ENCODE assay signal across 11 cellular contexts in the genomic region with DNA sequence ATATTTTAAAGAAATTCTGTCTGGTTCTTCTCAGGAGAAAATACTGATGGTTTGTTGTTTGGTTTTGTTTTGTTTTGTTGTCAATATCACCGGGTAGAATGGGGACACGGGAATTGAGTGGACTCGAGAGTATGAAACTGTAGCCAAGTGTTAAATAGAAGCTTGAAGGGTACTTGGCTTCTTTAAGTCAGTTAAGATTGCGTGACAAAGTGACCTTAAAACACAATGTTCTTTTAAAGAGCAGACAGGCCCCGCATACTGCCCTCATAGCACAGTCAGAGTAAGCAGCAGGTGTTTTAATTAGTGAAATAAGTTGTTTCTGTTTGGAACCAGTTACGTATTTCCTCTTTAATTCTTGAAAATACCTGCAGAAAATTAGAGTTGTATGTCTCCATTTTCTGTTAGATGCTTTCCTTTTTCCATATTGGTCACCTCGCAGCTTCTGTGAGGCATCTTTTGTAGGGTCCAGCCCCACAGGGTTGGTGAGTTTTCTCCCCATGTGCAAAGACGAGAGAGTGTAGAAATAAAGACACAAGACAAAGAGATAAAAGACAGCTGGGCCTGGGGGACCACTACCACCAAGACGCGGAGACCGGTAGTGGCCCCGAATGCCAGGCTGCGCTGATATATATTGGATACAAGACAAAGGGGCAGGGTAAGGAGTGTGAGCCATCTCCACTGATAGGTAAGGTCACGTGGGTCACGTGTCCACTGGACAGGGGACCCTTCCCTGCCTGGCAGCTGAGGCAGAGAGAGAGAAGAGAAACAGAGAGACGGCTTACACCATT.
"Had no signal": no experiment of that assay in that cellular context is flagged by ENCODE, and none has a peak within 500 bp of the region (broad histone marks: within the 10 kb centered on the region; RNA-seq: fewer than 3 reads in every experiment).

No MANE protein-coding gene starts in this region.

- H3K27me3 Mint-ChIP-seq: activated CD4-positive, alpha-beta T cell treated with anti-CD3 and anti-CD28 coated beads, Interleukin-2, amount 10 ng/mL, durations not matched to agents 7 days and 5 days; activated naive CD8-positive, alpha-beta T cell treated with anti-CD3 and anti-CD28 coated beads for 36 hours; effector memory CD8-positive, alpha-beta T cell; natural killer cell treated with Interleukin-12 subunit alpha and Interleukin-12 subunit beta and Interleukin-15 and Interleukin-18, amount 100 ng/mL, for 72 hours; stimulated activated naive B cell treated with anti-CD40 and anti-IgM and Interleukin-4, amounts not matched to agents 10 μg/mL and 1 μg/mL and 100 μg/mL, for 72 hours had no signal

- H3K4me3 Mint-ChIP-seq: activated CD4-positive, alpha-beta T cell treated with anti-CD3 and anti-CD28 coated beads, Interleukin-2, amount 10 ng/mL, durations not matched to agents 7 days and 5 days; activated CD8-positive, alpha-beta T cell treated with anti-CD3 and anti-CD28 coated beads, Interleukin-2, amount 10 ng/mL, durations not matched to agents 7 days and 5 days; activated naive CD8-positive, alpha-beta T cell treated with anti-CD3 and anti-CD28 coated beads for 36 hours; effector memory CD8-positive, alpha-beta T cell; mesothelial cell of epicardium; natural killer cell treated with Interleukin-12 subunit alpha and Interleukin-12 subunit beta and Interleukin-15 and Interleukin-18, amount 100 ng/mL, for 72 hours; stimulated activated naive B cell treated with anti-CD40 and anti-IgM and Interleukin-4, amounts not matched to agents 10 μg/mL and 1 μg/mL and 100 μg/mL, for 72 hours had no signal

- H3K9me3 Mint-ChIP-seq: activated CD4-positive, alpha-beta T cell treated with anti-CD3 and anti-CD28 coated beads, Interleukin-2, amount 10 ng/mL, durations not matched to agents 7 days and 5 days; activated naive CD8-positive, alpha-beta T cell treated with anti-CD3 and anti-CD28 coated beads for 36 hours; effector memory CD8-positive, alpha-beta T cell; mesothelial cell of epicardium; natural killer cell treated with Interleukin-12 subunit alpha and Interleukin-12 subunit beta and Interleukin-15 and Interleukin-18, amount 100 ng/mL, for 72 hours; stimulated activated naive B cell treated with anti-CD40 and anti-IgM and Interleukin-4, amounts not matched to agents 10 μg/mL and 1 μg/mL and 100 μg/mL, for 72 hours had no signal

- H3K27ac Mint-ChIP-seq: activated CD4-positive, alpha-beta T cell treated with anti-CD3 and anti-CD28 coated beads, Interleukin-2, amount 10 ng/mL, durations not matched to agents 7 days and 5 days; activated CD8-positive, alpha-beta T cell treated with anti-CD3 and anti-CD28 coated beads, Interleukin-2, amount 10 ng/mL, durations not matched to agents 7 days and 5 days; activated naive CD8-positive, alpha-beta T cell treated with anti-CD3 and anti-CD28 coated beads for 36 hours; effector memory CD8-positive, alpha-beta T cell; mesothelial cell of epicardium; natural killer cell treated with Interleukin-12 subunit alpha and Interleukin-12 subunit beta and Interleukin-15 and Interleukin-18, amount 100 ng/mL, for 72 hours; stimulated activated naive B cell treated with anti-CD40 and anti-IgM and Interleukin-4, amounts not matched to agents 10 μg/mL and 1 μg/mL and 100 μg/mL, for 72 hours had no signal

- ATAC-seq: activated CD4-positive, CD25-positive, alpha-beta regulatory T cell treated with anti-CD3 and anti-CD28 coated beads, Interleukin-2, amount 50 U/mL, for 24 hours; activated CD8-positive, alpha-beta T cell treated with anti-CD3 and anti-CD28 coated beads, Interleukin-2, amount 10 ng/mL, durations not matched to agents 7 days and 5 days; effector memory CD8-positive, alpha-beta T cell; natural killer cell treated with Interleukin-12 subunit alpha and Interleukin-12 subunit beta and Interleukin-15 and Interleukin-18, amount 100 ng/mL, for 72 hours; stimulated activated naive B cell treated with anti-CD40 and anti-IgM and Interleukin-4, amounts not matched to agents 10 μg/mL and 1 μg/mL and 100 μg/mL, for 72 hours had no signal

- H3K4me1 Mint-ChIP-seq: mesothelial cell of epicardium had no signal

- DNase-seq: activated gamma-delta T cell treated with Interleukin-2 at 50 U/mL for 16 hours; activated naive CD8-positive, alpha-beta T cell treated with anti-CD3 and anti-CD28 coated beads for 36 hours; amniotic stem cell; effector memory CD8-positive, alpha-beta T cell; esophagus squamous epithelium had no signal
